1 cellular context compared by ENCODE assay signal in the genomic region with DNA sequence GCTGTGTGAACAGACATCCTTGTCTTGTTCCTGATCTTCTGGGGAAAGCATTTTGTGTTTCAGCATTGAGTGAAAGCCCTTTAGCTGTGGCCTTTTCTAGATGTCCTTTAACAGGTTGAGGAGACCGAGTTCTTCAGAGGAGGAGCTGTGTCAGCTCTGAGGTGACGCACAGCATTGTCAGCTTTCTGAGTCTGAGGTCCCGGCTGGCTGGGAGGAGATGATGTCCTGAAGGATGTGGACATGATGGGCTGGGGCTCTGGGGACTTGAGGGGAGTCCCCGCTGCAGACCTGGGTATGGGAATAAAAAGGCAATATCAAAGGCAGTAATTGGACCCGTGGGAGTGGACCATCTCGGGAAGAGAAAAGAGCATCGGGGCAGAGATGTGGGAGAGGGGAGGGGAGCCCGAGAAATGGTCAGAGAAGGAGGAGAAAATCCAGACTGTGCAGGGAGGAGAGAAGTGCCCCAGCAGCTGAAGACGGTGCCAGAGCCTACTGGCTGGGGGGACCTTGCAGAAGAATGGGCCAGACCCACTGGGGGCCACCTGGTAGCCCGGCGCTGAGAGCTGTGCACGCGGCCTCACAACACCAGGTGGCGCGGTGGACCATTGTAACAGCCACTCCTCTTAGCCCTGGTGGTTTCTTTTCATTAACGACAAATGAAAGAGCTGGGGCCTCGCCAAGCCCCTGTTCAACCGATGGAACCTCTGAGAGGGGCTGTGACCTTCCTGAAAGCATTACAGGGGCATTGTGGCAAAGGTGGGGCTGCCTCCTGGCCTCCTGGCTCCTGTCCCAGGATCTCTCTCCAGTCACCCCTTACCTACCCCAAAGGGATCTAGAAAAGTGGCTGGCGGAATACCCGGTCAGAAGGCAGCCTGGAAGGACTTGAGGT.
A peak's percentile ranks its signal among the peaks of the same experiment; 100 is the strongest.
TF ChIP-seq lines count a peak whose summit lies in the region.

No MANE protein-coding gene starts in this region.

TF ChIP-seq in HEK293, 187 proteins besides CTCF, POLR2A, EP300 and RAD21 (continued from another document and continues in another):
- TF ChIP-seq ZNF514 (tag by site-specific recombination; IDR thresholded peaks at IDR 0.05) = no peak
- no peak for TF ChIP-seq KLF9 (tag by site-specific recombination; IDR thresholded peaks at IDR 0.05; ENCODE audit: low read depth)
- TF ChIP-seq ZNF660 (tag by site-specific recombination; IDR thresholded peaks at IDR 0.05) = peak; percentile 31; the same call in 1 of the 2 replicates
- no peak for TF ChIP-seq ZNF214 (tag by site-specific recombination; IDR thresholded peaks at IDR 0.05; ENCODE audit: borderline replicate concordance)
- TF ChIP-seq ZNF274 (IDR thresholded peaks at IDR 0.05; ENCODE audit: low read length) = no peak
- TF ChIP-seq ZNF274 (tag by site-specific recombination; IDR thresholded peaks at IDR 0.05; ENCODE audit: borderline replicate concordance) = no peak
- TF ChIP-seq ZIC2 (tag by site-specific recombination; IDR thresholded peaks at IDR 0.05) = no peak
- TF ChIP-seq ZNF629 (tag by site-specific recombination; IDR thresholded peaks at IDR 0.05) = no peak
- TF ChIP-seq ZNF560 (tag by site-specific recombination; IDR thresholded peaks at IDR 0.05; ENCODE audit: borderline replicate concordance) = no peak
- 0 out of 2 replicates have a peak, but pooled peaks have one; percentile 46 for TF ChIP-seq ZNF501 (tag by site-specific recombination; IDR thresholded peaks at IDR 0.05)
- no peak for TF ChIP-seq BCL11B (tag by site-specific recombination; IDR thresholded peaks at IDR 0.05; ENCODE audit: low read depth)
- peak; percentile 71 for TF ChIP-seq GLIS2 (tag by site-specific recombination; IDR thresholded peaks at IDR 0.05)
- TF ChIP-seq ZNF138 (tag by site-specific recombination; IDR thresholded peaks at IDR 0.05; ENCODE audit: borderline replicate concordance) = no peak
- TF ChIP-seq, protein P1, sequence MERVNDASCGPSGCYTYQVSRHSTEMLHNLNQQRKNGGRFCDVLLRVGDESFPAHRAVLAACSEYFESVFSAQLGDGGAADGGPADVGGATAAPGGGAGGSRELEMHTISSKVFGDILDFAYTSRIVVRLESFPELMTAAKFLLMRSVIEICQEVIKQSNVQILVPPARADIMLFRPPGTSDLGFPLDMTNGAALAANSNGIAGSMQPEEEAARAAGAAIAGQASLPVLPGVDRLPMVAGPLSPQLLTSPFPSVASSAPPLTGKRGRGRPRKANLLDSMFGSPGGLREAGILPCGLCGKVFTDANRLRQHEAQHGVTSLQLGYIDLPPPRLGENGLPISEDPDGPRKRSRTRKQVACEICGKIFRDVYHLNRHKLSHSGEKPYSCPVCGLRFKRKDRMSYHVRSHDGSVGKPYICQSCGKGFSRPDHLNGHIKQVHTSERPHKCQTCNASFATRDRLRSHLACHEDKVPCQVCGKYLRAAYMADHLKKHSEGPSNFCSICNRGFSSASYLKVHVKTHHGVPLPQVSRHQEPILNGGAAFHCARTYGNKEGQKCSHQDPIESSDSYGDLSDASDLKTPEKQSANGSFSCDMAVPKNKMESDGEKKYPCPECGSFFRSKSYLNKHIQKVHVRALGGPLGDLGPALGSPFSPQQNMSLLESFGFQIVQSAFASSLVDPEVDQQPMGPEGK (tag by site-specific recombination; IDR thresholded peaks at IDR 0.05) = peak; percentile 71
- TF ChIP-seq KLF1 (tag by site-specific recombination; IDR thresholded peaks at IDR 0.05) = no peak
- no peak for TF ChIP-seq SCRT2 (tag by site-specific recombination; IDR thresholded peaks at IDR 0.05)
- no peak for TF ChIP-seq ZNF561 (tag by site-specific recombination; IDR thresholded peaks at IDR 0.05; ENCODE audit: borderline replicate concordance)
- TF ChIP-seq ZSCAN30 (tag by site-specific recombination; IDR thresholded peaks at IDR 0.05) = no peak
- 0 out of 2 replicates have a peak, but pooled peaks have one; percentile 17 for TF ChIP-seq FEZF1 (tag by site-specific recombination; IDR thresholded peaks at IDR 0.05)
- no peak for TF ChIP-seq ZNF146 (tag by site-specific recombination; IDR thresholded peaks at IDR 0.05)
- no peak for TF ChIP-seq ZNF626 (tag by site-specific recombination; IDR thresholded peaks at IDR 0.05)
- TF ChIP-seq, protein P2, sequence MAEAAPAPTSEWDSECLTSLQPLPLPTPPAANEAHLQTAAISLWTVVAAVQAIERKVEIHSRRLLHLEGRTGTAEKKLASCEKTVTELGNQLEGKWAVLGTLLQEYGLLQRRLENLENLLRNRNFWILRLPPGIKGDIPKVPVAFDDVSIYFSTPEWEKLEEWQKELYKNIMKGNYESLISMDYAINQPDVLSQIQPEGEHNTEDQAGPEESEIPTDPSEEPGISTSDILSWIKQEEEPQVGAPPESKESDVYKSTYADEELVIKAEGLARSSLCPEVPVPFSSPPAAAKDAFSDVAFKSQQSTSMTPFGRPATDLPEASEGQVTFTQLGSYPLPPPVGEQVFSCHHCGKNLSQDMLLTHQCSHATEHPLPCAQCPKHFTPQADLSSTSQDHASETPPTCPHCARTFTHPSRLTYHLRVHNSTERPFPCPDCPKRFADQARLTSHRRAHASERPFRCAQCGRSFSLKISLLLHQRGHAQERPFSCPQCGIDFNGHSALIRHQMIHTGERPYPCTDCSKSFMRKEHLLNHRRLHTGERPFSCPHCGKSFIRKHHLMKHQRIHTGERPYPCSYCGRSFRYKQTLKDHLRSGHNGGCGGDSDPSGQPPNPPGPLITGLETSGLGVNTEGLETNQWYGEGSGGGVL (tag by site-specific recombination; IDR thresholded peaks at IDR 0.05) = no peak
- TF ChIP-seq, protein P3, sequence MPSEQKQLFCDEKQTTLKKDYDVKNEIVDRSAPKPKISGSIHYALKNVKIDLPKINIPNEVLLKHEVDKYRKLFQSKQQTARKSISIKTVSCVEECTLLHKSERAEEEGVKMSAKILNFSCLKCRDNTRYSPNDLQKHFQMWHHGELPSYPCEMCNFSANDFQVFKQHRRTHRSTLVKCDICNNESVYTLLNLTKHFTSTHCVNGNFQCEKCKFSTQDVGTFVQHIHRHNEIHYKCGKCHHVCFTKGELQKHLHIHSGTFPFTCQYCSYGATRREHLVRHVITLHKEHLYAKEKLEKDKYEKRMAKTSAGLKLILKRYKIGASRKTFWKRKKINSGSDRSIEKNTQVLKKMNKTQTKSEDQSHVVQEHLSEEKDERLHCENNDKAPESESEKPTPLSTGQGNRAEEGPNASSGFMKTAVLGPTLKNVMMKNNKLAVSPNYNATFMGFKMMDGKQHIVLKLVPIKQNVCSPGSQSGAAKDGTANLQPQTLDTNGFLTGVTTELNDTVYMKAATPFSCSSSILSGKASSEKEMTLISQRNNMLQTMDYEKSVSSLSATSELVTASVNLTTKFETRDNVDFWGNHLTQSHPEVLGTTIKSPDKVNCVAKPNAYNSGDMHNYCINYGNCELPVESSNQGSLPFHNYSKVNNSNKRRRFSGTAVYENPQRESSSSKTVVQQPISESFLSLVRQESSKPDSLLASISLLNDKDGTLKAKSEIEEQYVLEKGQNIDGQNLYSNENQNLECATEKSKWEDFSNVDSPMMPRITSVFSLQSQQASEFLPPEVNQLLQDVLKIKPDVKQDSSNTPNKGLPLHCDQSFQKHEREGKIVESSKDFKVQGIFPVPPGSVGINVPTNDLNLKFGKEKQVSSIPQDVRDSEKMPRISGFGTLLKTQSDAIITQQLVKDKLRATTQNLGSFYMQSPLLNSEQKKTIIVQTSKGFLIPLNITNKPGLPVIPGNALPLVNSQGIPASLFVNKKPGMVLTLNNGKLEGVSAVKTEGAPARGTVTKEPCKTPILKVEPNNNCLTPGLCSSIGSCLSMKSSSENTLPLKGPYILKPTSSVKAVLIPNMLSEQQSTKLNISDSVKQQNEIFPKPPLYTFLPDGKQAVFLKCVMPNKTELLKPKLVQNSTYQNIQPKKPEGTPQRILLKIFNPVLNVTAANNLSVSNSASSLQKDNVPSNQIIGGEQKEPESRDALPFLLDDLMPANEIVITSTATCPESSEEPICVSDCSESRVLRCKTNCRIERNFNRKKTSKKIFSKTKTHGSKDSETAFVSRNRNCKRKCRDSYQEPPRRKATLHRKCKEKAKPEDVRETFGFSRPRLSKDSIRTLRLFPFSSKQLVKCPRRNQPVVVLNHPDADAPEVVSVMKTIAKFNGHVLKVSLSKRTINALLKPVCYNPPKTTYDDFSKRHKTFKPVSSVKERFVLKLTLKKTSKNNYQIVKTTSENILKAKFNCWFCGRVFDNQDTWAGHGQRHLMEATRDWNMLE (tag by site-specific recombination; conservative IDR thresholded peaks at IDR 0.05; ENCODE audit: low read depth) = no peak
- no peak for TF ChIP-seq ZNF366 (tag by site-specific recombination; conservative IDR thresholded peaks at IDR 0.05)
- no peak for TF ChIP-seq ZNF677 (tag by site-specific recombination; IDR thresholded peaks at IDR 0.05)
- TF ChIP-seq ZNF792 (tag by site-specific recombination; IDR thresholded peaks at IDR 0.05) = no peak
- TF ChIP-seq ZNF654 (tag by site-specific recombination; IDR thresholded peaks at IDR 0.05; ENCODE audit: low read depth) = peak; percentile 85
- no peak for TF ChIP-seq ZNF341 (tag by site-specific recombination; IDR thresholded peaks at IDR 0.05; ENCODE audit: low read depth)
- no peak for TF ChIP-seq ZNF658 (tag by site-specific recombination; IDR thresholded peaks at IDR 0.05)
- no peak for TF ChIP-seq ZNF544 (tag by site-specific recombination; IDR thresholded peaks at IDR 0.05)
- no peak for TF ChIP-seq ZNF416 (tag by site-specific recombination; IDR thresholded peaks at IDR 0.05)
- TF ChIP-seq, protein P4, sequence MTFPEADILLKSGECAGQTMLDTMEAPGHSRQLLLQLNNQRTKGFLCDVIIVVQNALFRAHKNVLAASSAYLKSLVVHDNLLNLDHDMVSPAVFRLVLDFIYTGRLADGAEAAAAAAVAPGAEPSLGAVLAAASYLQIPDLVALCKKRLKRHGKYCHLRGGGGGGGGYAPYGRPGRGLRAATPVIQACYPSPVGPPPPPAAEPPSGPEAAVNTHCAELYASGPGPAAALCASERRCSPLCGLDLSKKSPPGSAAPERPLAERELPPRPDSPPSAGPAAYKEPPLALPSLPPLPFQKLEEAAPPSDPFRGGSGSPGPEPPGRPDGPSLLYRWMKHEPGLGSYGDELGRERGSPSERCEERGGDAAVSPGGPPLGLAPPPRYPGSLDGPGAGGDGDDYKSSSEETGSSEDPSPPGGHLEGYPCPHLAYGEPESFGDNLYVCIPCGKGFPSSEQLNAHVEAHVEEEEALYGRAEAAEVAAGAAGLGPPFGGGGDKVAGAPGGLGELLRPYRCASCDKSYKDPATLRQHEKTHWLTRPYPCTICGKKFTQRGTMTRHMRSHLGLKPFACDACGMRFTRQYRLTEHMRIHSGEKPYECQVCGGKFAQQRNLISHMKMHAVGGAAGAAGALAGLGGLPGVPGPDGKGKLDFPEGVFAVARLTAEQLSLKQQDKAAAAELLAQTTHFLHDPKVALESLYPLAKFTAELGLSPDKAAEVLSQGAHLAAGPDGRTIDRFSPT (tag by site-specific recombination; IDR thresholded peaks at IDR 0.05) = no peak
- no peak for TF ChIP-seq ZBTB7A (tag by site-specific recombination; IDR thresholded peaks at IDR 0.05; ENCODE audit: low read depth)
- TF ChIP-seq HOXA7 (CRISPR knock-in tag; IDR thresholded peaks at IDR 0.05; ENCODE audit: borderline replicate concordance) = no peak
- TF ChIP-seq ZNF585B (tag by site-specific recombination; IDR thresholded peaks at IDR 0.05) = no peak
- TF ChIP-seq, protein P5, sequence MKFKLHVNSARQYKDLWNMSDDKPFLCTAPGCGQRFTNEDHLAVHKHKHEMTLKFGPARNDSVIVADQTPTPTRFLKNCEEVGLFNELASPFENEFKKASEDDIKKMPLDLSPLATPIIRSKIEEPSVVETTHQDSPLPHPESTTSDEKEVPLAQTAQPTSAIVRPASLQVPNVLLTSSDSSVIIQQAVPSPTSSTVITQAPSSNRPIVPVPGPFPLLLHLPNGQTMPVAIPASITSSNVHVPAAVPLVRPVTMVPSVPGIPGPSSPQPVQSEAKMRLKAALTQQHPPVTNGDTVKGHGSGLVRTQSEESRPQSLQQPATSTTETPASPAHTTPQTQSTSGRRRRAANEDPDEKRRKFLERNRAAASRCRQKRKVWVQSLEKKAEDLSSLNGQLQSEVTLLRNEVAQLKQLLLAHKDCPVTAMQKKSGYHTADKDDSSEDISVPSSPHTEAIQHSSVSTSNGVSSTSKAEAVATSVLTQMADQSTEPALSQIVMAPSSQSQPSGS (tag by site-specific recombination; IDR thresholded peaks at IDR 0.05; ENCODE audit: low read depth) = no peak
- no peak for TF ChIP-seq ZXDB (tag by site-specific recombination; IDR thresholded peaks at IDR 0.05)
- TF ChIP-seq ZBTB17 (tag by site-specific recombination; IDR thresholded peaks at IDR 0.05) = no peak
- no peak for TF ChIP-seq ZNF747 (tag by site-specific recombination; IDR thresholded peaks at IDR 0.05)
- TF ChIP-seq, protein P6, sequence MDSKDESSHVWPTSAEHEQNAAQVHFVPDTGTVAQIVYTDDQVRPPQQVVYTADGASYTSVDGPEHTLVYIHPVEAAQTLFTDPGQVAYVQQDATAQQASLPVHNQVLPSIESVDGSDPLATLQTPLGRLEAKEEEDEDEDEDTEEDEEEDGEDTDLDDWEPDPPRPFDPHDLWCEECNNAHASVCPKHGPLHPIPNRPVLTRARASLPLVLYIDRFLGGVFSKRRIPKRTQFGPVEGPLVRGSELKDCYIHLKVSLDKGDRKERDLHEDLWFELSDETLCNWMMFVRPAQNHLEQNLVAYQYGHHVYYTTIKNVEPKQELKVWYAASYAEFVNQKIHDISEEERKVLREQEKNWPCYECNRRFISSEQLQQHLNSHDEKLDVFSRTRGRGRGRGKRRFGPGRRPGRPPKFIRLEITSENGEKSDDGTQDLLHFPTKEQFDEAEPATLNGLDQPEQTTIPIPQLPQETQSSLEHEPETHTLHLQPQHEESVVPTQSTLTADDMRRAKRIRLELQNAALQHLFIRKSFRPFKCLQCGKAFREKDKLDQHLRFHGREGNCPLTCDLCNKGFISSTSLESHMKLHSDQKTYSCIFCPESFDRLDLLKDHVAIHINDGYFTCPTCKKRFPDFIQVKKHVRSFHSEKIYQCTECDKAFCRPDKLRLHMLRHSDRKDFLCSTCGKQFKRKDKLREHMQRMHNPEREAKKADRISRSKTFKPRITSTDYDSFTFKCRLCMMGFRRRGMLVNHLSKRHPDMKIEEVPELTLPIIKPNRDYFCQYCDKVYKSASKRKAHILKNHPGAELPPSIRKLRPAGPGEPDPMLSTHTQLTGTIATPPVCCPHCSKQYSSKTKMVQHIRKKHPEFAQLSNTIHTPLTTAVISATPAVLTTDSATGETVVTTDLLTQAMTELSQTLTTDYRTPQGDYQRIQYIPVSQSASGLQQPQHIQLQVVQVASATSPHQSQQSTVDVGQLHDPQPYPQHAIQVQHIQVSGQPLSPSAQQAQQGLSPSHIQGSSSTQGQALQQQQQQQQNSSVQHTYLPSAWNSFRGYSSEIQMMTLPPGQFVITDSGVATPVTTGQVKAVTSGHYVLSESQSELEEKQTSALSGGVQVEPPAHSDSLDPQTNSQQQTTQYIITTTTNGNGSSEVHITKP (tag by site-specific recombination; IDR thresholded peaks at IDR 0.05) = peak; percentile 97
- TF ChIP-seq ZNF37A (tag by site-specific recombination; IDR thresholded peaks at IDR 0.05) = no peak
- no peak for TF ChIP-seq ZNF16 (tag by site-specific recombination; IDR thresholded peaks at IDR 0.05; ENCODE audit: low read depth)
- no peak for TF ChIP-seq ZNF596 (tag by site-specific recombination; IDR thresholded peaks at IDR 0.05)
- no peak for TF ChIP-seq ZFP69B (tag by site-specific recombination; IDR thresholded peaks at IDR 0.05)
- TF ChIP-seq ZNF10 (tag by site-specific recombination; IDR thresholded peaks at IDR 0.05) = no peak
- TF ChIP-seq SCRT1 (tag by site-specific recombination; IDR thresholded peaks at IDR 0.05; ENCODE audit: borderline replicate concordance) = no peak
